ENCODE assay signal across 26 cellular contexts in the genomic region with DNA sequence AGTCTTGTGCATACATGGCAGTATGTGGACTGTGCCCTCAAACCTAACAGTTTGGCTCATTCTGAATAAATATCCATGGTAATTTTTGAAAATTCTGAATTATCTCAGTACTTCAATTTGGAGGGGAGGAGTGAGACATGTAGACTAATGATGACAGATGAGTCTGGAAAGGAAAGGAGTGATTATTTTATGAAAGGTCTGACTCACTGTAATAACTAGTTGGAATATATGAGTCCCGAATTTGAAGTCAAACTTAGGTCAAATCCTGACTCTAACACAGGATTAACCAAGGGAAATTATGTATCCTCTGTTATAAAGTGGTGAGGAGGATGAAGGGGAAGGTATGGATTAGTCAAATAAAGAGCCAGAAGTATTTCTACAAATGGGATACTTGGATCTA. TPM values are rescaled to one million over a fixed set of nuclear protein-coding genes. Genes with fewer than 3 reads are reported as not detected.
DNase-seq lines count a peak whose midpoint lies in the region; ATAC-seq, FAIRE-seq and TF ChIP-seq lines count a peak whose summit lies in the region.
"Had no signal": no experiment of that assay in that cellular context is flagged by ENCODE, and none has a peak within 500 bp of the region (broad histone marks: within the 10 kb centered on the region; RNA-seq: fewer than 3 reads in every experiment).

No MANE protein-coding gene starts in this region.

- DNase-seq in EH (ENCODE audit: low read depth) (peak; percentile 79), PC-3 (peak; percentile 75), endothelial cell of umbilical vein (ENCODE audit: low read depth, low spot score) (peak; percentile 65), osteoblast (ENCODE audit: insufficient read length, low spot score, missing footprints) (peak; percentile 86), NOMO-1 (lab: John Stamatoyannopoulos, UW; ENCODE audit: unreplicated experiment in 2 of 2) (no peak), left ventricle myocardium inferior (no peak)
- no peak for DNase-seq in activated CD4-positive, CD25-positive, alpha-beta regulatory T cell (lab: John Stamatoyannopoulos, UW)
- DNase-seq: activated CD8-positive, alpha-beta T cell treated with anti-CD3 and anti-CD28 coated beads, Interleukin-2, amount 10 ng/mL, durations not matched to agents 7 days and 5 days; activated gamma-delta T cell; activated naive CD8-positive, alpha-beta T cell treated with anti-CD3 and anti-CD28 coated beads, Interleukin-2, amount 50 U/mL, for 24 hours; activated T-cell treated with anti-CD3 and anti-CD28 coated beads for 4 hours; Caco-2; colonic mucosa; DMS79 treated with DMSO at 0.1 percent for 48 hours; NCI-H2081; NCI-H446 treated with DMSO at 0.1 percent for 48 hours; psoas muscle; SIG-M5; T-helper 1 cell had no signal

- no peaks in the 10 kb centered on the region for H3F3A ChIP-seq in PC-3 (ENCODE audit: low read length, unreplicated experiment)

- peak; percentile 72 for FAIRE-seq in endothelial cell of umbilical vein (lab: Jason Lieb, UNC)
- FAIRE-seq: GM12892, HepG2 had no signal

- H3K9me2 ChIP-seq in PC-3 (replicated peaks; ENCODE audit: low read length): no peaks in the 10 kb centered on the region

- H4K20me1 ChIP-seq in PC-3 (ENCODE audit: low read length) (no peaks in the 10 kb centered on the region), endothelial cell of umbilical vein (replicated peaks; ENCODE audit: control insufficient read depth, extremely low read depth, insufficient read depth, low read length) (no peaks in the 10 kb centered on the region), osteoblast (ENCODE audit: insufficient read depth, low read length) (no peaks in the 10 kb centered on the region)

- ATAC-seq in PC-3: peak; percentile 92
- no peak for ATAC-seq in HG03571 (IDR thresholded peaks at IDR 0.05; ENCODE audit: unreplicated experiment)
- ATAC-seq: activated CD4-positive, CD25-positive, alpha-beta regulatory T cell treated with anti-CD3 and anti-CD28 coated beads, Interleukin-2, amount 50 U/mL, for 24 hours; activated CD8-positive, alpha-beta T cell treated with anti-CD3 and anti-CD28 coated beads, Interleukin-2, amount 10 ng/mL, durations not matched to agents 7 days and 5 days; activated naive CD8-positive, alpha-beta T cell treated with anti-CD3 and anti-CD28 coated beads, Interleukin-2, amount 50 U/mL, for 24 hours; HCT116; HepG2; psoas muscle had no signal

- dilution Hi-C loops in endothelial cell of umbilical vein (cut with MboI; ENCODE audit: extremely low pct_ligation_motif_present, low sequenced_read_pairs): no loop called here

- no TSS peak for BruUV-seq in PC-3 (replicated peaks; lab: Mats Ljungman, UMichigan)
- BruUV-seq in endothelial cell of umbilical vein (replicated peaks; lab: Mats Ljungman, UMichigan): no TSS peak

- peaks cover 3% of the 10 kb centered on the region; the same call in 1 of the 2 replicates for H3K36me3 ChIP-seq in PC-3 (ENCODE audit: low read depth, low read length)
- no peaks in the 10 kb centered on the region for H3K36me3 ChIP-seq in endothelial cell of umbilical vein (ENCODE audit: control insufficient read depth in 2 of 2, extremely low read depth in 1 of 2, insufficient read depth in 2 of 2, low read length in 2 of 2)
- no peaks in the 10 kb centered on the region for H3K36me3 ChIP-seq in osteoblast (ENCODE audit: insufficient read depth, low read length)
- no peaks in the 10 kb centered on the region for H3K36me3 ChIP-seq in left ventricle myocardium inferior
- H3K36me3 ChIP-seq: colonic mucosa had no signal

- POLR2A ChIA-PET in PC-3 (lab: Charles Lee; ENCODE audit: unreplicated experiment) (no interaction called here), endothelial cell of umbilical vein (lab: Charles Lee) (no interaction called here)

- H3K4me3 ChIP-seq in PC-3 (ENCODE audit: low read length): no peak overlapping the region
- no peak overlapping the region for H3K4me3 ChIP-seq in endothelial cell of umbilical vein (replicated peaks in 1 of 3; ENCODE audit: insufficient read depth in 1 of 3, low read depth in 1 of 3, low read length in 3 of 3)
- H3K4me3 ChIP-seq in osteoblast (ENCODE audit: insufficient read depth, low read length): no peak overlapping the region
- H3K4me3 ChIP-seq in left ventricle myocardium inferior: no peak overlapping the region
- H3K4me3 ChIP-seq: colonic mucosa, psoas muscle had no signal

- no peak overlapping the region for H2AFZ ChIP-seq in PC-3 (ENCODE audit: low read length)
- no peak overlapping the region for H2AFZ ChIP-seq in endothelial cell of umbilical vein (ENCODE audit: low read depth, low read length)
- no peak overlapping the region for H2AFZ ChIP-seq in osteoblast (ENCODE audit: low read length)

- no peaks in the 10 kb centered on the region for H3K9me1 ChIP-seq in endothelial cell of umbilical vein (replicated peaks; ENCODE audit: control insufficient read depth, extremely low read depth, insufficient read depth, low read length)

- intact Hi-C loops in PC-3 (cut with micrococcal nuclease) (loop anchor here (10.0 kb wide), 1 partner anchor 687 kb away; no protein-coding TSS in a partner anchor), endothelial cell of umbilical vein (cut with micrococcal nuclease) (no loop called here), left ventricle myocardium inferior (cut with micrococcal nuclease) (no loop called here)

- no peaks in the 10 kb centered on the region for H3K27me3 ChIP-seq in PC-3 (ENCODE audit: low read length)
- H3K27me3 ChIP-seq in endothelial cell of umbilical vein (ENCODE audit: control insufficient read depth in 2 of 2, insufficient read depth in 2 of 2, low read length in 2 of 2): no peaks in the 10 kb centered on the region
- H3K27me3 ChIP-seq in osteoblast (ENCODE audit: insufficient read depth, low read length): no peaks in the 10 kb centered on the region
- no peaks in the 10 kb centered on the region for H3K27me3 ChIP-seq in left ventricle myocardium inferior (ENCODE audit: low read depth)
- H3K27me3 ChIP-seq: colonic mucosa had no signal

- H3K9me3 ChIP-seq in PC-3 (ENCODE audit: low read length) (no peaks in the 10 kb centered on the region), endothelial cell of umbilical vein (replicated peaks; ENCODE audit: control insufficient read depth, insufficient read depth, low read length) (no peaks in the 10 kb centered on the region), osteoblast (ENCODE audit: low read depth, low read length) (no peaks in the 10 kb centered on the region), left ventricle myocardium inferior (replicated peaks) (no peaks in the 10 kb centered on the region)
- H3K9me3 ChIP-seq: Caco-2, colonic mucosa, psoas muscle had no signal

- H3K4me2 ChIP-seq in PC-3 (ENCODE audit: low read length) (0 out of 2 replicates have a peak overlapping the region, but pooled peaks have one; percentile 6), endothelial cell of umbilical vein (ENCODE audit: insufficient read depth, low read length) (no peak overlapping the region), osteoblast (ENCODE audit: insufficient read depth, low read length) (no peak overlapping the region)

- H3K4me1 ChIP-seq in PC-3 (ENCODE audit: insufficient read depth, low read length): peaks cover 22% of the 10 kb centered on the region
- H3K4me1 ChIP-seq in endothelial cell of umbilical vein (ENCODE audit: control insufficient read depth, extremely low read depth, insufficient read depth, low read length): peaks cover 21% of the 10 kb centered on the region
- H3K4me1 ChIP-seq in osteoblast (ENCODE audit: insufficient read depth, low read length): peaks cover 25% of the 10 kb centered on the region
- H3K4me1 ChIP-seq in left ventricle myocardium inferior: no peaks in the 10 kb centered on the region
- H3K4me1 ChIP-seq: Caco-2, colonic mucosa, psoas muscle had no signal

- CTCF ChIA-PET in PC-3 (lab: Charles Lee): no interaction called here
- CTCF ChIA-PET in endothelial cell of umbilical vein (lab: Charles Lee): interaction anchor here (1.2 kb wide), 1 partner anchor 12 kb away, joined by 3 read pairs; no protein-coding TSS in a partner anchor

- H3K79me2 ChIP-seq in PC-3 (ENCODE audit: low read length) (no peaks in the 10 kb centered on the region), endothelial cell of umbilical vein (ENCODE audit: control insufficient read depth, insufficient read depth, low read length) (no peaks in the 10 kb centered on the region), osteoblast (ENCODE audit: insufficient read depth, low read length) (no peaks in the 10 kb centered on the region)

- H3K27ac ChIP-seq in PC-3 (ENCODE audit: low read length) (peak overlapping the region; percentile 31), endothelial cell of umbilical vein (ENCODE audit: insufficient read depth, low read depth, low read length) (peak overlapping the region; percentile 22), osteoblast (ENCODE audit: low read depth, low read length) (peak overlapping the region; percentile 45), left ventricle myocardium inferior (replicated peaks) (no peak overlapping the region)
- H3K27ac ChIP-seq: colonic mucosa, HL-60, psoas muscle had no signal

- no peak for TF ChIP-seq POLR2A in endothelial cell of umbilical vein (IDR thresholded peaks at IDR 0.05; ENCODE audit: low read depth, low read length)

- no peak overlapping the region for H3K9ac ChIP-seq in PC-3 (ENCODE audit: low read length)
- H3K9ac ChIP-seq in endothelial cell of umbilical vein (replicated peaks; ENCODE audit: extremely low read depth, insufficient read depth, low read length): no peak overlapping the region

- no peak for TF ChIP-seq CTCF in PC-3 (conservative IDR thresholded peaks at IDR 0.05; ENCODE audit: low read depth, low read length)
- no peak for TF ChIP-seq CTCF in endothelial cell of umbilical vein (IDR thresholded peaks at IDR 0.05; ENCODE audit: extremely low read depth in 1 of 2, insufficient read depth in 1 of 2, low read depth in 1 of 2, low read length in 2 of 2)
- no peak for TF ChIP-seq CTCF in osteoblast (IDR thresholded peaks at IDR 0.05; ENCODE audit: extremely low read depth, low read depth, low read length)
- no peak for TF ChIP-seq CTCF in left ventricle myocardium inferior (IDR thresholded peaks at IDR 0.05; ENCODE audit: borderline replicate concordance)

TF ChIP-seq in endothelial cell of umbilical vein, 7 proteins besides CTCF, POLR2A, EP300 and RAD21 (continues in another document):
- TF ChIP-seq FOS (IDR thresholded peaks at IDR 0.05; ENCODE audit: borderline replicate concordance, insufficient read depth, low read length) (peak; percentile 62), JUN (IDR thresholded peaks at IDR 0.05; ENCODE audit: borderline replicate concordance, insufficient read depth, insufficient read length, low read depth) (peak; percentile 38)

RNA-seq across cellular contexts. Expression of a gene that starts 38.6 kb away (rescaled TPM):
- not detected in 2 replicates for total RNA-seq in PC-3 (2014; rRNA removed)
- not detected in 2 replicates for total RNA-seq in endothelial cell of umbilical vein
- polyA plus RNA-seq in endothelial cell of umbilical vein: not detected in 2 replicates
- polyA plus RNA-seq in endothelial cell of umbilical vein (2011; cell fraction: cytosol; rRNA removed): not detected in 2 replicates
- polyA plus RNA-seq in endothelial cell of umbilical vein (2011; cell fraction: nucleus; rRNA removed): 0.04 TPM in 1 of 2 replicates, not detected in the other
- polyA plus RNA-seq in endothelial cell of umbilical vein (2012): not detected in 2 replicates
- polyA minus RNA-seq in endothelial cell of umbilical vein: not detected in 2 replicates
- polyA minus RNA-seq in endothelial cell of umbilical vein (2011; cell fraction: cytosol; rRNA and poly(A)+ RNA removed): not detected
- polyA minus RNA-seq in endothelial cell of umbilical vein (2011; cell fraction: nucleus; rRNA and poly(A)+ RNA removed): not detected in 2 replicates
- under 0.01 TPM in 1 of 2 replicates, not detected in the other for total RNA-seq in osteoblast
- total RNA-seq in left ventricle myocardium inferior: 0.30 TPM
- total RNA-seq: activated CD8-positive, alpha-beta T cell treated with anti-CD3 and anti-CD28 coated beads, Interleukin-2, amount 10 ng/mL, durations not matched to agents 7 days and 5 days; Caco-2; HepG2 had no signal
- polyA plus RNA-seq: BJ had no signal

Comparison
In these comparisons a context has a peak if more than half of its experiments do, and no peak if none do; other contexts are left out.
1. DNase-seq: peak in EH (single experiment), PC-3 (single experiment), endothelial cell of umbilical vein (single experiment) and osteoblast (single experiment); none in NOMO-1 (0 of 2), left ventricle myocardium inferior (single experiment) and activated CD4-positive, CD25-positive, alpha-beta regulatory T cell (0 of 4).